Comparison of ENCODE assay signal across 26 cellular contexts in the genomic region with DNA sequence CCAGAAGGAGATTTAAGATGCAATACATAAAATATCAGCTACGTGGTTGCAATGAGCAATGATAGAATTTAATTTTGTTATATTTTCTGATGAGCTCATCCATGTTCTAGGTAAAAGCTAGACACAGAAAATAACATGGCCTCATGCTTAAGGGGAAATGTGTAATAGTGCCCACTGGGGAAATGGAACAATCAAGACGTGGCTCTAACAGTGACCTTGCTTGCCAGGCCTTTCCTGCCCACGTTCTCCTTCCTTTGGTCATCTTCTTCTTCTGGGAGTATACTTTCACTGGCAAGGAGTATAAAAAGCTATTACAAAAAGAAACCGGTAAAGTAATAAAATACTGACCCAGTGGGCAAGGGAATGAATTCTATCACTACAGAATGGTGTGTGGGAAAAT.
"Had no signal": no experiment of that assay in that cellular context is flagged by ENCODE, and none has a peak within 500 bp of the region (broad histone marks: within the 10 kb centered on the region; RNA-seq: fewer than 3 reads in every experiment).

No MANE protein-coding gene starts in this region.

- DNase-seq: stimulated activated CD4-positive, alpha-beta T cell treated with anti-CD3 and anti-CD28 coated beads, Interleukin-2, amount 100 ng/mL, for 48 hours; stimulated activated CD4-positive, alpha-beta T cell treated with anti-CD3 and anti-CD28 coated beads, Interleukin-4, amount 100 ng/mL, for 1 hour; stimulated activated CD4-positive, alpha-beta T cell treated with anti-CD3 and anti-CD28 coated beads, Interleukin-4, amount 100 ng/mL, for 24 hours; stimulated activated CD4-positive, alpha-beta T cell treated with anti-CD3 and anti-CD28 coated beads, Interleukin-4, amount 100 ng/mL, for 4 hours; stimulated activated CD8-positive, alpha-beta memory T cell treated with anti-CD3 and anti-CD28 coated beads, Interleukin-4, amount 100 ng/mL, for 48 hours; stimulated activated naive B cell treated with anti-CD40 and anti-IgM and Interleukin-4, amounts not matched to agents 10 μg/mL and 1 μg/mL and 100 μg/mL, for 72 hours; stimulated activated naive CD4-positive, alpha-beta T cell; stimulated activated naive CD4-positive, alpha-beta T cell treated with Interleukin-2 at 50 U/mL for 16 hours; stimulated activated naive CD8-positive, alpha-beta T cell treated with anti-CD3 and anti-CD28 coated beads, Interleukin-15, amount 100 ng/mL, for 72 hours; stimulated activated naive CD8-positive, alpha-beta T cell treated with anti-CD3 and anti-CD28 coated beads, Interleukin-15, Interleukin-2, amounts not matched to agents 100 U/mL and 50 U/mL, for 24 hours; stomach; substantia nigra; testis; thyroid gland; tibial artery; transverse colon; trophoblast cell; upper lobe of left lung; upper lobe of right lung; uterus had no signal

- ATAC-seq: stimulated activated effector memory CD8-positive, alpha-beta T cell treated with anti-CD3 and anti-CD28 coated beads, Interleukin-12 subunit alpha, Interleukin-12 subunit beta, amount 100 ng/mL, for 72 hours; stimulated activated memory B cell treated with anti-CD40 and anti-IgM and Interleukin-4, amounts not matched to agents 10 μg/mL and 1 μg/mL and 100 μg/mL, for 72 hours; stimulated activated naive B cell treated with anti-CD40 and anti-IgM and Interleukin-4, amounts not matched to agents 10 μg/mL and 1 μg/mL and 100 μg/mL, for 72 hours; stimulated activated naive CD8-positive, alpha-beta T cell treated with anti-CD3 and anti-CD28 coated beads, Interleukin-15, amount 100 ng/mL, for 72 hours; stimulated activated naive CD8-positive, alpha-beta T cell treated with anti-CD3 and anti-CD28 coated beads, Interleukin-15, Interleukin-2, amounts not matched to agents 100 U/mL and 50 U/mL, for 24 hours; upper lobe of right lung had no signal

- H3K36me3 ChIP-seq: stomach, suprapubic skin, thoracic aorta, thyroid gland, tibial artery, tibial nerve, transverse colon, upper lobe of left lung, upper lobe of right lung, uterus, vagina had no signal

- H3K9me3 ChIP-seq: stomach, suprapubic skin, testis, thoracic aorta, thyroid gland, tibial artery, tibial nerve, transverse colon, upper lobe of left lung, upper lobe of right lung, uterus, vagina had no signal

- H3K4me3 ChIP-seq: stomach, suprapubic skin, testis, thoracic aorta, thyroid gland, tibial artery, tibial nerve, transverse colon, upper lobe of left lung, upper lobe of right lung, uterus, vagina had no signal

- H3K4me1 ChIP-seq: stomach, suprapubic skin, thyroid gland, tibial artery, transverse colon, upper lobe of left lung, upper lobe of right lung, uterus, vagina had no signal

- H3K27me3 ChIP-seq: stomach, suprapubic skin, testis, thyroid gland, tibial artery, tibial nerve, transverse colon, upper lobe of left lung, upper lobe of right lung, uterus, vagina had no signal

- H3K27ac ChIP-seq: stomach, suprapubic skin, testis, thoracic aorta, thyroid gland, tibial artery, tibial nerve, transverse colon, upper lobe of left lung, upper lobe of right lung, uterus, vagina had no signal
